In the genomic region with DNA sequence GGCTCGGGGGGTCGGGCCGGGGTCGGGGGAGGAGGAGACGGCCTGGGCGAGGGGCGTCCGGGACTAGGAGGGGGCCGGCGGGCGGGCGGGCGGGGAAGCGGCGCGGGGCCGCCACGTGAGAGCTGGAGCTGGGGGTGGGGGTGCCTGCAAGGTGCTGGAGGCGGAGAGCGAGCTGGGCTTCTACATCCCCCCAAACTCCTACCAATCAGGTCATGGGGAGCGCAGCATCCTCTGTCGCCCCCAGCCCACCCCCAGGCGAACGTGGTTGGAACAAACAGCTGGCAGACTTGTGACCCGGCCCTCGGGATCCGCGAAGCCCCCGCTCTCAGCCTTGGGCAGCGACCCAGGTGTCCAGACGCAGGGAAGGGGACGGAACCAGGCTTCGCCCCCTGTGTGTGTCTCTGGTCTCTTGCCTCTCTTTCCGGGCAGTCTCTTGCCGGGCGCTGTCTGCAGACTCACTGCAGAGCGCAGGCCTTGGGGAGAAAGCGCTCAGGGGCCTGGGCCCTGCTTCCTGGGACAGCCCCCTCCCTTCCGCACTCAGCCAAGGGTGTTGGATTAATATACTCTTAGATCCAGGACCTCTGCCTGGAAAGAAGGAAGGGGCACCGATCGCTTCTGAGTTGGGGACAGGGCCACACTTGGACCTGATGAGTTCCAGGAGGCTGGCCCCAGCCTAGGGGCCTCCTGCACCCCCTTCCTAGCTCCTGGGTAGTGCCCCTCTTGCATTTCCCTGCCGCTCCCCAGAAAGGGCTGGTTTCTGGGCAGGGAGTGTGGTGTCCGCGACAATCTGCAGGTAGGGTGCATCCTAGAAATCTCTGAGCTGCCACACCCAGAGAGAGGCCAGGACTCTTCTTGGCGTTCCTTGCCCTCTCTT, we compare ENCODE assay signal across 8 cellular contexts. TPM values are rescaled to one million over a fixed set of nuclear protein-coding genes. Genes with fewer than 3 reads are reported as not detected.
A peak's percentile ranks its signal among the peaks of the same experiment; 100 is the strongest.
DNase-seq lines count a peak whose midpoint lies in the region; ATAC-seq and TF ChIP-seq lines count a peak whose summit lies in the region.

No MANE protein-coding gene starts in this region.

- peaks cover 18 to 38% (median 31%) of the 10 kb centered on the region in 10 experiments for H3K4me1 ChIP-seq in BLaER1 treated with 17β-estradiol and CSF1 and Interleukin-3, amounts not matched to agents 10 nM and 100 nM
- H3K4me1 ChIP-seq in Panc1 (ENCODE audit: control insufficient read depth, insufficient read depth, low read length) (peaks cover 7% of the 10 kb centered on the region; the same call in 1 of the 2 replicates), osteoblast (ENCODE audit: insufficient read depth, low read length) (peaks cover 9% of the 10 kb centered on the region)

- peak overlapping the region in 9 of 10 experiments; percentile 57 to 77 (median 68); a peak in 18 of 20 replicates for H3K4me3 ChIP-seq in BLaER1 treated with 17β-estradiol and CSF1 and Interleukin-3, amounts not matched to agents 10 nM and 100 nM
- peak overlapping the region; percentile 34 to 53; a peak in 3 of 4 replicates for H3K4me3 ChIP-seq in Panc1 (ENCODE audit: low read depth in 2 of 2, low read length in 2 of 2)
- peak overlapping the region; percentile 53 for H3K4me3 ChIP-seq in fibroblast of the aortic adventitia (ENCODE audit: low read depth, low read length)
- H3K4me3 ChIP-seq in osteoblast (ENCODE audit: insufficient read depth, low read length): peak overlapping the region; percentile 68

- peak overlapping the region; percentile 63 to 99 (median 97) for H3K4me2 ChIP-seq in BLaER1 treated with 17β-estradiol and CSF1 and Interleukin-3, amounts not matched to agents 10 nM and 100 nM
- H3K4me2 ChIP-seq in osteoblast (ENCODE audit: insufficient read depth, low read length): peak overlapping the region; percentile 74

- no peak for DNase-seq in Panc1 (ENCODE audit: low read depth, low spot score)
- no peak for DNase-seq in fibroblast of the aortic adventitia (ENCODE audit: low read depth)
- DNase-seq in osteoblast (ENCODE audit: insufficient read length, low spot score, missing footprints): peak; percentile 89
- DNase-seq in DMS114 treated with DMSO at 0.1 percent for 48 hours (lab: John Stamatoyannopoulos, UW; ENCODE audit: unreplicated experiment): no peak
- no peak for DNase-seq in NCI-H1048 (lab: John Stamatoyannopoulos, UW)

- intact Hi-C loops in Panc1 (cut with micrococcal nuclease; ENCODE audit: unreplicated experiment): no loop called here

- H3K9ac ChIP-seq in BLaER1 treated with 17β-estradiol and CSF1 and Interleukin-3, amounts not matched to agents 10 nM and 100 nM: peak overlapping the region in 8 of 11 experiments; percentile 63 to 84 (median 78); a peak in 17 of 22 replicates

- peaks cover under 1 to 19% (median 13%) of the 10 kb centered on the region in 11 experiments; a peak in 12 of 22 replicates for H3K36me3 ChIP-seq in BLaER1 treated with 17β-estradiol and CSF1 and Interleukin-3, amounts not matched to agents 10 nM and 100 nM
- H3K36me3 ChIP-seq in Panc1 (ENCODE audit: control insufficient read depth, insufficient read depth, low read length) (no peaks in the 10 kb centered on the region), osteoblast (ENCODE audit: insufficient read depth, low read length) (no peaks in the 10 kb centered on the region)

- H2AFZ ChIP-seq in osteoblast (ENCODE audit: low read length): no peak overlapping the region

- no peaks in the 10 kb centered on the region for H3K9me3 ChIP-seq in BLaER1 treated with 17β-estradiol and CSF1 and Interleukin-3, amounts not matched to agents 10 nM and 100 nM (replicated peaks in 1 of 11)
- H3K9me3 ChIP-seq in Panc1 (ENCODE audit: control insufficient read depth, insufficient read depth, low read depth, low read length) (no peaks in the 10 kb centered on the region), osteoblast (ENCODE audit: low read depth, low read length) (no peaks in the 10 kb centered on the region)

- peak; percentile 14; the same call in 1 of the 2 replicates for ATAC-seq in Panc1
- ATAC-seq in HG03039 (IDR thresholded peaks at IDR 0.05; ENCODE audit: unreplicated experiment): no peak
- no peak for ATAC-seq in HG03571 (IDR thresholded peaks at IDR 0.05; ENCODE audit: unreplicated experiment)

- POLR2A ChIA-PET in Panc1 (lab: Charles Lee): no interaction called here

- H3K27ac ChIP-seq in BLaER1 treated with 17β-estradiol and CSF1 and Interleukin-3, amounts not matched to agents 10 nM and 100 nM: peak overlapping the region in 7 of 11 experiments; percentile 21 to 71 (median 58); a peak in 7 of 22 replicates
- H3K27ac ChIP-seq in Panc1 (ENCODE audit: low read length) (no peak overlapping the region), osteoblast (ENCODE audit: low read depth, low read length) (no peak overlapping the region)

- in situ Hi-C loops in Panc1 (cut with HindIII; ENCODE audit: low pct_unique_long_range_greater_than_20kb, low sequenced_read_pairs): no loop called here

- CTCF ChIA-PET in Panc1 (lab: Charles Lee): interaction anchor here (0.6 kb wide), 2 partner anchors 17 to 31 kb away, joined by 4 to 6 read pairs; no protein-coding TSS in a partner anchor

- H3K79me2 ChIP-seq in osteoblast (ENCODE audit: insufficient read depth, low read length): no peaks in the 10 kb centered on the region

- H3K27me3 ChIP-seq in BLaER1 treated with 17β-estradiol and CSF1 and Interleukin-3, amounts not matched to agents 10 nM and 100 nM: peaks cover 0 to 15% (median 0%) of the 10 kb centered on the region in 11 experiments; a peak in 2 of 22 replicates
- no peaks in the 10 kb centered on the region for H3K27me3 ChIP-seq in Panc1 (ENCODE audit: control insufficient read depth, insufficient read depth, low read length)
- H3K27me3 ChIP-seq in osteoblast (ENCODE audit: insufficient read depth, low read length): no peaks in the 10 kb centered on the region

- no TSS peak for BruUV-seq in Panc1 (replicated peaks; lab: Mats Ljungman, UMichigan)

- peaks cover 0 to 46% (median 17%) of the 10 kb centered on the region in 11 experiments; a peak in 14 of 22 replicates for H4K20me1 ChIP-seq in BLaER1 treated with 17β-estradiol and CSF1 and Interleukin-3, amounts not matched to agents 10 nM and 100 nM
- H4K20me1 ChIP-seq in osteoblast (ENCODE audit: insufficient read depth, low read length): peaks cover 5% of the 10 kb centered on the region

- TF ChIP-seq CTCF in Panc1 (IDR thresholded peaks at IDR 0.05) (no peak), fibroblast of the aortic adventitia (IDR thresholded peaks at IDR 0.05; ENCODE audit: insufficient read depth, low read length) (no peak), osteoblast (IDR thresholded peaks at IDR 0.05; ENCODE audit: extremely low read depth, low read depth, low read length) (no peak)

RNA-seq across cellular contexts. Expression of gene RASL10B, which starts 0.7 kb away (rescaled TPM):
- total RNA-seq in Panc1 (2021; ENCODE audit: unreplicated experiment): 4.3 TPM
- 3.3 TPM for polyA plus RNA-seq in Panc1 (2012; ENCODE audit: insufficient read length)
- 1.5 and 3.8 TPM in 2 replicates for total RNA-seq in fibroblast of the aortic adventitia (ENCODE audit: low replicate concordance)
- total RNA-seq in osteoblast: 2.7 and 4.0 TPM in 2 replicates

RNA-seq across cellular contexts. Expression of gene GAS2L2, which starts 20.9 kb away (rescaled TPM):
- not detected for total RNA-seq in Panc1 (2021; ENCODE audit: unreplicated experiment)
- not detected for polyA plus RNA-seq in Panc1 (2012; ENCODE audit: insufficient read length)
- not detected in 2 replicates for total RNA-seq in fibroblast of the aortic adventitia (ENCODE audit: low replicate concordance)
- not detected in 2 replicates for total RNA-seq in osteoblast

RNA-seq across cellular contexts. Expression of gene C17orf50, which starts 28.5 kb away (rescaled TPM):
- total RNA-seq in Panc1 (2021; ENCODE audit: unreplicated experiment) (not detected), fibroblast of the aortic adventitia (ENCODE audit: low replicate concordance) (not detected in 2 replicates), osteoblast (not detected in 2 replicates)
- polyA plus RNA-seq in Panc1 (2012; ENCODE audit: insufficient read length): not detected

Comparison
In these comparisons a context has a peak if more than half of its experiments do, and no peak if none do; other contexts are left out.
1. H3K27ac ChIP-seq: peak in BLaER1 treated with 17β-estradiol and CSF1 and Interleukin-3, amounts not matched to agents 10 nM and 100 nM (7 of 11); none in Panc1 (single experiment) and osteoblast (single experiment).
2. Peak in every context shown above with its lines, with median percentiles within 50 percentile points of each other: H3K4me3 ChIP-seq.